ENCODE assay signal across 24 cellular contexts in the genomic region with DNA sequence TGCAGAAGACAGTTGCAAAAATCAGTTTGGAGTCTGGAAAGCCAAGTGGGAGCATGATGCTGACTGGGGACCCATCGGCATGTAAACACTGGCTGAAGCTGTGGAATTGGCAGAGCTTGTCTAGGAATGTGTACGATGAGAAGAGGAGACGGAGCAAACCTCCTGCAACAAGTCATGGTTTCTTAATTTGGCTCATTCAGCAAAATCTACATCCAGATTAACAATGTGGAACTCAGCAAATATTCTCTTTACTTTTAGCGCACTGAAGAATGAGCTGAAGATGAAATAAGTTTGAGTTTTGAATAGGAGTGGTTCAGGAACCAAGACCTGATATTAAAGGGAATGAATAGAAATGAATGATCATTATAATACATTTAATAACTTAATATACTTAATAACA. TPM values are rescaled to one million over a fixed set of nuclear protein-coding genes. Genes with fewer than 3 reads are reported as not detected.
"Had no signal": no experiment of that assay in that cellular context is flagged by ENCODE, and none has a peak within 500 bp of the region (broad histone marks: within the 10 kb centered on the region; RNA-seq: fewer than 3 reads in every experiment).

No MANE protein-coding gene starts in this region.

- DNase-seq: colonic mucosa; cortex of kidney; effector CD8-positive, alpha-beta T cell; effector memory CD8-positive, alpha-beta T cell; endodermal cell; esophagus squamous epithelium; foreskin fibroblast; foreskin melanocyte; gastrocnemius medialis; glutamatergic neuron; head of caudate nucleus; heart right ventricle; hippocampal formation; left cardiac atrium; left lung; left ventricle myocardium superior; lower lobe of right lung; mesenchymal stem cell; mucosa of descending colon; naive B cell had no signal

- H3K27me3 ChIP-seq: colonic mucosa, esophagus squamous epithelium, gastrocnemius medialis, left lung had no signal

- H3K9me3 ChIP-seq: colonic mucosa, esophagus squamous epithelium, gastrocnemius medialis, heart right ventricle, left lung, lower lobe of right lung, mucosa of descending colon had no signal

- H3K36me3 ChIP-seq: colonic mucosa, esophagus squamous epithelium, gastrocnemius medialis, heart right ventricle, left lung, lower lobe of right lung had no signal

- H3K27ac ChIP-seq: colonic mucosa, esophagus squamous epithelium, gastrocnemius medialis, heart right ventricle, left lung, lower lobe of right lung had no signal

- H3K4me1 ChIP-seq: colonic mucosa, gastrocnemius medialis had no signal

- H3K4me3 ChIP-seq: colonic mucosa, esophagus squamous epithelium, gastrocnemius medialis, heart right ventricle, left lung, lower lobe of right lung, mucosa of descending colon had no signal

- ATAC-seq: effector memory CD8-positive, alpha-beta T cell; gastrocnemius medialis; heart right ventricle; left cardiac atrium; left ventricle myocardium superior; lower lobe of right lung; mucosa of descending colon had no signal

- FAIRE-seq: endometrium, islet of Langerhans, keratinocyte had no signal

RNA-seq across cellular contexts. Expression of a gene that starts 26.6 kb away (rescaled TPM):
- total RNA-seq: myocyte had no signal
